ENCODE assay signal across 8 cellular contexts in the genomic region with DNA sequence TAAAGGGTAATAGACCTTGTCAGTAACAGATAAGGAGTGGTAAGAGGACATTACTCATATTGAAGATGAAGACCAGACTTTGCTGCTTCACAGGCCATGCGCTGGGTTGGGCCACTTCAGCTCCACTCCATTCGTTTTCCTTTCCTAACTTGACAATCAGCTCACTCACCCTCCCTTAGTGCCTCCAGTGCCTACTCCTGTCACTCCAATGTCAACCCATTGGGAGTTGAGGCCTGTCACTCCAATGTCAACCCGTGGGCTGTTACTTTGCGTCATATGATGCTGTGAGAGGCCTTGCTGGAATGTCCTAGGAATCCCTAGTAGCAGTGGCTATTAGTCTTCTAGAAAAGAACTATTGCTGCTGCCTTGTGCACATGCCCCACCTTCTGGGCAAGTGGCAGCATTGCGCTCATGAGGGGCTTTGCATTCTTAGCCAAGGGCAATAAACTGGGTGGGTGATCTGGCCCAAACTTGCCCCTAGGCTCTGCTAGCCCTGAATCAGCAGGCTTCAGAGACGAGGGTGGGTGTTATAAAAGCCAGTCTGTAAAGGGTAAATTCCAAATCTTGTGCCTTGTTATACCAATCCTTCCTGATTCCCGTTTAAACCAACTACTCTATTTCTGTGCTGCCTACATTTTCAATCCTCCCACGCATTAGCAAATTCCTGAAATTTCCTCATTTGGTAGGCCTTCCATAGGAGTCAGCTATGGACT. TPM values are rescaled to one million over a fixed set of nuclear protein-coding genes. Genes with fewer than 3 reads are reported as not detected.
DNase-seq lines count a peak whose midpoint lies in the region; ATAC-seq lines count a peak whose summit lies in the region.

No MANE protein-coding gene starts in this region.

- peak; percentile 88 for DNase-seq in COLO829 (ENCODE audit: low spot score)
- DNase-seq in NCI-H82 treated with DMSO at 0.1 percent for 48 hours (lab: John Stamatoyannopoulos, UW; ENCODE audit: unreplicated experiment) = peak; percentile 40
- DNase-seq in activated CD8-positive, alpha-beta memory T cell treated with anti-CD3 and anti-CD28 coated beads, Interleukin-2, amount 50 U/mL, for 24 hours (ENCODE audit: extremely low read depth) = peak; percentile 27
- DNase-seq in epidermal melanocyte (ENCODE audit: insufficient read length, low spot score) = peak; percentile 80
- DNase-seq in myocyte (ENCODE audit: low read depth) = peak; percentile 71
- peak; percentile 49 to 77 for DNase-seq in stimulated activated effector memory CD8-positive, alpha-beta T cell treated with anti-CD3 and anti-CD28 coated beads, Interleukin-12 subunit alpha, Interleukin-12 subunit beta, amount 100 ng/mL, for 72 hours (ENCODE audit: low spot score in 2 of 2)

- H3K4me3 Mint-ChIP-seq in stimulated activated effector memory CD8-positive, alpha-beta T cell treated with anti-CD3 and anti-CD28 coated beads, Interleukin-12 subunit alpha, Interleukin-12 subunit beta, amount 100 ng/mL, for 72 hours = no peak overlapping the region

- H3K36me3 Mint-ChIP-seq in stimulated activated effector memory CD8-positive, alpha-beta T cell treated with anti-CD3 and anti-CD28 coated beads, Interleukin-12 subunit alpha, Interleukin-12 subunit beta, amount 100 ng/mL, for 72 hours = peaks cover 43% of the 10 kb centered on the region

- peaks cover 21% of the 10 kb centered on the region for H3K4me1 Mint-ChIP-seq in stimulated activated effector memory CD8-positive, alpha-beta T cell treated with anti-CD3 and anti-CD28 coated beads, Interleukin-12 subunit alpha, Interleukin-12 subunit beta, amount 100 ng/mL, for 72 hours

- ATAC-seq in HG03354 (IDR thresholded peaks at IDR 0.05; ENCODE audit: poor library complexity, severe bottlenecking, unreplicated experiment) (peak; percentile 63), GM18517 (IDR thresholded peaks at IDR 0.05; ENCODE audit: unreplicated experiment) (no peak)
- peak; percentile 55 for ATAC-seq in stimulated activated effector memory CD8-positive, alpha-beta T cell treated with anti-CD3 and anti-CD28 coated beads, Interleukin-12 subunit alpha, Interleukin-12 subunit beta, amount 100 ng/mL, for 72 hours

- H3K9me3 Mint-ChIP-seq in stimulated activated effector memory CD8-positive, alpha-beta T cell treated with anti-CD3 and anti-CD28 coated beads, Interleukin-12 subunit alpha, Interleukin-12 subunit beta, amount 100 ng/mL, for 72 hours = no peaks in the 10 kb centered on the region

- peak overlapping the region; percentile 88 for H3K27ac Mint-ChIP-seq in stimulated activated effector memory CD8-positive, alpha-beta T cell treated with anti-CD3 and anti-CD28 coated beads, Interleukin-12 subunit alpha, Interleukin-12 subunit beta, amount 100 ng/mL, for 72 hours

RNA-seq across cellular contexts. Expression of gene BAZ2A, which starts 36.1 kb away (rescaled TPM):
- 23.2 and 27.0 TPM in 2 replicates for total RNA-seq in myocyte
- polyA plus RNA-seq in myocyte (2012) = 32.2 TPM

RNA-seq across cellular contexts. Expression of gene ATP5F1B, which starts 51.7 kb away (rescaled TPM):
- 614 and 728 TPM in 2 replicates for total RNA-seq in myocyte
- polyA plus RNA-seq in myocyte (2012) = 715 TPM

Comparison
In these comparisons a context has a peak if more than half of its experiments do, and no peak if none do; other contexts are left out.
1. DNase-seq: peak in every context shown above with its lines; median percentile 88 in COLO829; 80 in epidermal melanocyte; 71 in myocyte; 63 in stimulated activated effector memory CD8-positive, alpha-beta T cell treated with anti-CD3 and anti-CD28 coated beads, Interleukin-12 subunit alpha, Interleukin-12 subunit beta, amount 100 ng/mL, for 72 hours; 40 in NCI-H82 treated with DMSO at 0.1 percent for 48 hours; 27 in activated CD8-positive, alpha-beta memory T cell treated with anti-CD3 and anti-CD28 coated beads, Interleukin-2, amount 50 U/mL, for 24 hours.